Comparison of ENCODE assay signal across 38 cellular contexts in genomic region chr11:45717526-45717925, GRCh38. TPM values are rescaled to one million over a fixed set of nuclear protein-coding genes. Genes with fewer than 3 reads are reported as not detected.
"Had no signal": no experiment of that assay in that cellular context is flagged by ENCODE, and none has a peak within 500 bp of the region (broad histone marks: within the 10 kb centered on the region; RNA-seq: fewer than 3 reads in every experiment).

No MANE protein-coding gene starts in this region.

- H3K9me3 Mint-ChIP-seq: activated naive CD4-positive, alpha-beta T cell treated with anti-CD3 and anti-CD28 coated beads for 36 hours; activated naive CD4-positive, alpha-beta T cell treated with anti-CD3 and anti-CD28 coated beads, Interleukin-2, amount 10 ng/mL, durations not matched to agents 7 days and 5 days; activated naive CD4-positive, alpha-beta T cell treated with anti-CD3 and anti-CD28 coated beads, Interleukin-2, amount 50 U/mL, for 24 hours; activated naive CD4-positive, alpha-beta T cell treated with anti-CD3 and anti-CD28 coated beads, Interleukin-2, amount 50 U/mL, for 72 hours; activated naive CD8-positive, alpha-beta T cell treated with anti-CD3 and anti-CD28 coated beads for 36 hours; activated naive CD8-positive, alpha-beta T cell treated with anti-CD3 and anti-CD28 coated beads, Interleukin-2, amount 10 ng/mL, durations not matched to agents 7 days and 5 days; activated naive CD8-positive, alpha-beta T cell treated with anti-CD3 and anti-CD28 coated beads, Interleukin-2, amount 50 U/mL, for 24 hours; activated T-cell treated with anti-CD3 and anti-CD28 coated beads, Interleukin-2, amount 50 U/mL, for 24 hours; activated T-cell treated with anti-CD3 and anti-CD28 coated beads, Interleukin-2, amount 50 U/mL, for 4 hours; activated T-cell treated with anti-CD3 and anti-CD28 coated beads, Interleukin-2, amount 50 U/mL, for 72 hours; activated T-helper 1 cell treated with anti-CD3 and anti-CD28 coated beads, Interleukin-12 subunit alpha, Interleukin-12 subunit beta, Interleukin-2, Interleukin-4 antibody, amounts not matched to agents 30 ng/mL and 10 ng/mL and 1 ng/mL, durations not matched to agents 14 hours and 24 hours and 36 hours; activated T-helper 17 cell treated with anti-CD3 and anti-CD28 coated beads, Interleukin-2, amount 50 U/mL, for 72 hours; activated T-helper 2 cell treated with anti-CD3 and anti-CD28 coated beads, Interferon-gamma antibody, Interleukin-2, Interleukin-4, amounts not matched to agents 10 μg/mL and 5 μg/mL and 100 μg/mL, durations not matched to agents 14 hours and 24 hours and 36 hours; brain; central memory CD8-positive, alpha-beta T cell had no signal

- H3K4me3 Mint-ChIP-seq: activated naive CD4-positive, alpha-beta T cell treated with anti-CD3 and anti-CD28 coated beads for 36 hours; activated naive CD4-positive, alpha-beta T cell treated with anti-CD3 and anti-CD28 coated beads, Interleukin-2, amount 10 ng/mL, durations not matched to agents 7 days and 5 days; activated naive CD4-positive, alpha-beta T cell treated with anti-CD3 and anti-CD28 coated beads, Interleukin-2, amount 50 U/mL, for 24 hours; activated naive CD8-positive, alpha-beta T cell; activated naive CD8-positive, alpha-beta T cell treated with anti-CD3 and anti-CD28 coated beads for 36 hours; activated naive CD8-positive, alpha-beta T cell treated with anti-CD3 and anti-CD28 coated beads, Interleukin-2, amount 10 ng/mL, durations not matched to agents 7 days and 5 days; activated naive CD8-positive, alpha-beta T cell treated with anti-CD3 and anti-CD28 coated beads, Interleukin-2, amount 50 U/mL, for 24 hours; activated T-cell treated with anti-CD3 and anti-CD28 coated beads, Interleukin-2, amount 50 U/mL, for 24 hours; activated T-cell treated with anti-CD3 and anti-CD28 coated beads, Interleukin-2, amount 50 U/mL, for 4 hours; activated T-cell treated with anti-CD3 and anti-CD28 coated beads, Interleukin-2, amount 50 U/mL, for 72 hours; activated T-helper 1 cell treated with anti-CD3 and anti-CD28 coated beads, Interleukin-12 subunit alpha, Interleukin-12 subunit beta, Interleukin-2, Interleukin-4 antibody, amounts not matched to agents 30 ng/mL and 10 ng/mL and 1 ng/mL, durations not matched to agents 14 hours and 24 hours and 36 hours; activated T-helper 17 cell treated with anti-CD3 and anti-CD28 coated beads, Interleukin-2, amount 50 U/mL, for 72 hours; brain; central memory CD8-positive, alpha-beta T cell had no signal

- H3K36me3 ChIP-seq: adrenal gland, ascending aorta, brain microvascular endothelial cell, breast epithelium, cardiac muscle cell had no signal

- H3K4me1 ChIP-seq: adrenal gland, ascending aorta, body of pancreas, breast epithelium had no signal

- H3K4me1 Mint-ChIP-seq: activated naive CD4-positive, alpha-beta T cell treated with anti-CD3 and anti-CD28 coated beads, Interleukin-2, amount 10 ng/mL, durations not matched to agents 7 days and 5 days; activated naive CD4-positive, alpha-beta T cell treated with anti-CD3 and anti-CD28 coated beads, Interleukin-2, amount 50 U/mL, for 24 hours; activated naive CD8-positive, alpha-beta T cell treated with anti-CD3 and anti-CD28 coated beads for 36 hours; activated naive CD8-positive, alpha-beta T cell treated with anti-CD3 and anti-CD28 coated beads, Interleukin-2, amount 10 ng/mL, durations not matched to agents 7 days and 5 days; activated T-helper 17 cell treated with anti-CD3 and anti-CD28 coated beads, Interleukin-2, amount 50 U/mL, for 72 hours; brain; central memory CD8-positive, alpha-beta T cell had no signal

- H3K27ac Mint-ChIP-seq: activated naive CD4-positive, alpha-beta T cell treated with anti-CD3 and anti-CD28 coated beads for 36 hours; activated naive CD4-positive, alpha-beta T cell treated with anti-CD3 and anti-CD28 coated beads, Interleukin-2, amount 10 ng/mL, durations not matched to agents 7 days and 5 days; activated naive CD4-positive, alpha-beta T cell treated with anti-CD3 and anti-CD28 coated beads, Interleukin-2, amount 50 U/mL, for 24 hours; activated naive CD4-positive, alpha-beta T cell treated with anti-CD3 and anti-CD28 coated beads, Interleukin-2, amount 50 U/mL, for 72 hours; activated naive CD8-positive, alpha-beta T cell; activated naive CD8-positive, alpha-beta T cell treated with anti-CD3 and anti-CD28 coated beads for 36 hours; activated naive CD8-positive, alpha-beta T cell treated with anti-CD3 and anti-CD28 coated beads, Interleukin-2, amount 10 ng/mL, durations not matched to agents 7 days and 5 days; activated naive CD8-positive, alpha-beta T cell treated with anti-CD3 and anti-CD28 coated beads, Interleukin-2, amount 50 U/mL, for 24 hours; activated T-cell treated with anti-CD3 and anti-CD28 coated beads, Interleukin-2, amount 50 U/mL, for 24 hours; activated T-cell treated with anti-CD3 and anti-CD28 coated beads, Interleukin-2, amount 50 U/mL, for 72 hours; activated T-helper 1 cell treated with anti-CD3 and anti-CD28 coated beads, Interleukin-12 subunit alpha, Interleukin-12 subunit beta, Interleukin-2, Interleukin-4 antibody, amounts not matched to agents 30 ng/mL and 10 ng/mL and 1 ng/mL, durations not matched to agents 14 hours and 24 hours and 36 hours; activated T-helper 17 cell treated with anti-CD3 and anti-CD28 coated beads, Interleukin-2, amount 50 U/mL, for 72 hours; activated T-helper 2 cell treated with anti-CD3 and anti-CD28 coated beads, Interferon-gamma antibody, Interleukin-2, Interleukin-4, amounts not matched to agents 10 μg/mL and 5 μg/mL and 100 μg/mL, durations not matched to agents 14 hours and 24 hours and 36 hours; brain had no signal

- ATAC-seq: activated naive CD4-positive, alpha-beta T cell treated with anti-CD3 and anti-CD28 coated beads, Interleukin-2, amount 50 U/mL, for 72 hours; activated naive CD8-positive, alpha-beta T cell treated with anti-CD3 and anti-CD28 coated beads, Interleukin-2, amount 50 U/mL, for 24 hours; activated T-cell treated with anti-CD3 and anti-CD28 coated beads, Interleukin-2, amount 50 U/mL, for 4 hours; activated T-cell treated with anti-CD3 and anti-CD28 coated beads, Interleukin-2, amount 50 U/mL, for 72 hours; activated T-helper 17 cell treated with anti-CD3 and anti-CD28 coated beads, Interleukin-2, amount 50 U/mL, for 72 hours; body of pancreas had no signal

- H3K36me3 Mint-ChIP-seq: activated naive CD4-positive, alpha-beta T cell treated with anti-CD3 and anti-CD28 coated beads, Interleukin-2, amount 10 ng/mL, durations not matched to agents 7 days and 5 days; activated naive CD4-positive, alpha-beta T cell treated with anti-CD3 and anti-CD28 coated beads, Interleukin-2, amount 50 U/mL, for 24 hours; activated naive CD4-positive, alpha-beta T cell treated with anti-CD3 and anti-CD28 coated beads, Interleukin-2, amount 50 U/mL, for 72 hours; activated naive CD8-positive, alpha-beta T cell; activated naive CD8-positive, alpha-beta T cell treated with anti-CD3 and anti-CD28 coated beads for 36 hours; activated naive CD8-positive, alpha-beta T cell treated with anti-CD3 and anti-CD28 coated beads, Interleukin-2, amount 10 ng/mL, durations not matched to agents 7 days and 5 days; brain had no signal

- H3K27ac ChIP-seq: adrenal gland, ascending aorta, body of pancreas, brain microvascular endothelial cell, breast epithelium, cardiac muscle cell had no signal

- H3K4me3 ChIP-seq: adrenal gland, ascending aorta, body of pancreas, breast epithelium, cardiac muscle cell had no signal

- H3K27me3 ChIP-seq: adrenal gland, ascending aorta, body of pancreas, brain microvascular endothelial cell had no signal

- DNase-seq: activated effector memory CD4-positive, alpha-beta T cell treated with anti-CD3 and anti-CD28 coated beads, Interleukin-2, amount 50 U/mL, for 16 hours; activated effector memory CD4-positive, alpha-beta T cell treated with Interleukin-2 at 50 U/mL for 16 hours; activated gamma-delta T cell; activated gamma-delta T cell treated with Interleukin-2 at 50 U/mL for 16 hours; activated naive CD4-positive, alpha-beta T cell; activated naive CD4-positive, alpha-beta T cell treated with anti-CD3 and anti-CD28 coated beads for 36 hours; activated naive CD4-positive, alpha-beta T cell treated with anti-CD3 and anti-CD28 coated beads, Interleukin-2, amount 10 ng/mL, durations not matched to agents 7 days and 5 days; activated naive CD4-positive, alpha-beta T cell treated with anti-CD3 and anti-CD28 coated beads, Interleukin-2, amount 50 U/mL, for 16 hours; activated naive CD4-positive, alpha-beta T cell treated with Interleukin-2 at 50 U/mL for 16 hours; activated naive CD8-positive, alpha-beta T cell treated with anti-CD3 and anti-CD28 coated beads for 36 hours; activated naive CD8-positive, alpha-beta T cell treated with anti-CD3 and anti-CD28 coated beads, Interleukin-2, amount 10 ng/mL, durations not matched to agents 7 days and 5 days; activated naive CD8-positive, alpha-beta T cell treated with anti-CD3 and anti-CD28 coated beads, Interleukin-2, amount 50 U/mL, for 24 hours; activated T-cell treated with anti-CD3 and anti-CD28 coated beads, Interleukin-2, amount 50 U/mL, for 1 hour; activated T-cell treated with anti-CD3 and anti-CD28 coated beads, Interleukin-2, amount 50 U/mL, for 24 hours; activated T-cell treated with anti-CD3 and anti-CD28 coated beads, Interleukin-2, amount 50 U/mL, for 4 hours; activated T-cell treated with anti-CD3 and anti-CD28 coated beads, Interleukin-2, amount 50 U/mL, for 48 hours; activated T-cell treated with anti-CD3 and anti-CD28 coated beads, Interleukin-2, amount 50 U/mL, for 72 hours; adrenal gland; amniotic stem cell; amygdala; anterior cingulate cortex; aorta; body of pancreas; brain microvascular endothelial cell; caudate nucleus; central memory CD4-positive, alpha-beta T cell; cerebellar nuclear complex had no signal

RNA-seq across cellular contexts. Expression of gene CHST1, which starts 52.1 kb away (rescaled TPM):
- total RNA-seq: activated naive CD4-positive, alpha-beta T cell treated with anti-CD3 and anti-CD28 coated beads for 36 hours; activated naive CD8-positive, alpha-beta T cell treated with anti-CD3 and anti-CD28 coated beads for 36 hours; activated naive CD8-positive, alpha-beta T cell treated with anti-CD3 and anti-CD28 coated beads, Interleukin-2, amount 10 ng/mL, durations not matched to agents 7 days and 5 days; activated T-helper 17 cell treated with anti-CD3 and anti-CD28 coated beads, Interleukin-2, amount 50 U/mL, for 72 hours had no signal
